Comparison of ENCODE assay signal across 17 cellular contexts in genomic region chr6:14462135-14462905, GRCh38.
DNase-seq lines count a peak whose midpoint lies in the region; ATAC-seq and TF ChIP-seq lines count a peak whose summit lies in the region.
"Had no signal": no experiment of that assay in that cellular context is flagged by ENCODE, and none has a peak within 500 bp of the region (broad histone marks: within the 10 kb centered on the region; RNA-seq: fewer than 3 reads in every experiment).

No MANE protein-coding gene starts in this region.

- H3K9me3 Mint-ChIP-seq in natural killer cell treated with Interleukin-12 subunit alpha and Interleukin-12 subunit beta and Interleukin-15 and Interleukin-18, amount 100 ng/mL, for 72 hours = no peaks in the 10 kb centered on the region
- H3K9me3 Mint-ChIP-seq in natural killer cell (no peaks in the 10 kb centered on the region), type B pancreatic cell (no peaks in the 10 kb centered on the region)

- no peak for DNase-seq in natural killer cell treated with Interleukin-12 subunit alpha and Interleukin-12 subunit beta and Interleukin-15 and Interleukin-18, amount 100 ng/mL, for 72 hours (ENCODE audit: low spot score)
- no peak for DNase-seq in natural killer cell
- peak; percentile 2 for DNase-seq in amniotic epithelial cell (ENCODE audit: low read depth)
- DNase-seq in inferior parietal cortex (ENCODE audit: extremely low spot score) = peak; percentile 28
- peak; percentile 40 for DNase-seq in superior temporal gyrus (ENCODE audit: extremely low spot score)
- DNase-seq in SW480 (ENCODE audit: low spot score) = no peak
- no peak for DNase-seq in type B pancreatic cell (ENCODE audit: extremely low spot score, unreplicated experiment)
- DNase-seq in ACHN = no peak
- DNase-seq: 8988T; AML-193; Caco-2; Calu3; CD4-positive, alpha-beta T cell; CD8-positive, alpha-beta T cell; DMS79 treated with DMSO at 0.1 percent for 48 hours; GF-D8 had no signal

- peak overlapping the region in 1 of 2 donors; percentile 65 for H3K27ac Mint-ChIP-seq in natural killer cell treated with Interleukin-12 subunit alpha and Interleukin-12 subunit beta and Interleukin-15 and Interleukin-18, amount 100 ng/mL, for 72 hours
- H3K27ac Mint-ChIP-seq in natural killer cell (no peak overlapping the region), type B pancreatic cell (no peak overlapping the region)
- H3K27ac Mint-ChIP-seq: B cell; CD4-positive, alpha-beta T cell; CD8-positive, alpha-beta T cell had no signal

- no peak for ATAC-seq in natural killer cell treated with Interleukin-12 subunit alpha and Interleukin-12 subunit beta and Interleukin-15 and Interleukin-18, amount 100 ng/mL, for 72 hours
- ATAC-seq in natural killer cell = no peak
- ATAC-seq: CD8-positive, alpha-beta T cell had no signal

- H3K36me3 Mint-ChIP-seq in natural killer cell treated with Interleukin-12 subunit alpha and Interleukin-12 subunit beta and Interleukin-15 and Interleukin-18, amount 100 ng/mL, for 72 hours = peaks cover 5% of the 10 kb centered on the region
- H3K36me3 Mint-ChIP-seq in natural killer cell = no peaks in the 10 kb centered on the region
- H3K36me3 Mint-ChIP-seq in type B pancreatic cell = no peaks in the 10 kb centered on the region
- H3K36me3 Mint-ChIP-seq: CD8-positive, alpha-beta T cell had no signal

- in situ Hi-C loops in ACHN (cut with HindIII; ENCODE audit: low pct_ligation_motif_present, low pct_unique_long_range_greater_than_20kb, low sequenced_read_pairs) = no loop called here

- H3K4me3 Mint-ChIP-seq in natural killer cell treated with Interleukin-12 subunit alpha and Interleukin-12 subunit beta and Interleukin-15 and Interleukin-18, amount 100 ng/mL, for 72 hours = peak overlapping the region; percentile 5
- H3K4me3 Mint-ChIP-seq in natural killer cell (no peak overlapping the region), type B pancreatic cell (no peak overlapping the region)
- H3K4me3 Mint-ChIP-seq: B cell; CD4-positive, alpha-beta T cell; CD8-positive, alpha-beta T cell had no signal

- peaks cover 12 to 15% of the 10 kb centered on the region in 2 donors for H3K4me1 Mint-ChIP-seq in natural killer cell treated with Interleukin-12 subunit alpha and Interleukin-12 subunit beta and Interleukin-15 and Interleukin-18, amount 100 ng/mL, for 72 hours (ENCODE audit: low read depth in 2 of 2)
- H3K4me1 Mint-ChIP-seq in natural killer cell (peaks cover 9% of the 10 kb centered on the region in 2 donors), type B pancreatic cell (ENCODE audit: unreplicated experiment) (no peaks in the 10 kb centered on the region)

- H3K27me3 Mint-ChIP-seq in natural killer cell treated with Interleukin-12 subunit alpha and Interleukin-12 subunit beta and Interleukin-15 and Interleukin-18, amount 100 ng/mL, for 72 hours = peaks cover 29 to 40% of the 10 kb centered on the region in 2 donors
- H3K27me3 Mint-ChIP-seq in natural killer cell (ENCODE audit: low read depth in 2 of 2) (peaks cover 35 to 71% of the 10 kb centered on the region in 2 donors), type B pancreatic cell (peaks cover 6% of the 10 kb centered on the region)
- H3K27me3 Mint-ChIP-seq: B cell; CD4-positive, alpha-beta T cell had no signal

- TF ChIP-seq CTCF in natural killer cell (IDR thresholded peaks at IDR 0.05) = no peak
- TF ChIP-seq CTCF in type B pancreatic cell (conservative IDR thresholded peaks at IDR 0.05) = no peak

- intact Hi-C loops in natural killer cell (cut with micrococcal nuclease) = no loop called here

Comparison
In these comparisons a context has a peak if more than half of its experiments do, and no peak if none do; other contexts are left out.
1. DNase-seq: peak in amniotic epithelial cell (single experiment), inferior parietal cortex (single experiment) and superior temporal gyrus (single experiment); none in natural killer cell treated with Interleukin-12 subunit alpha and Interleukin-12 subunit beta and Interleukin-15 and Interleukin-18, amount 100 ng/mL, for 72 hours (single experiment), natural killer cell (single experiment), SW480 (single experiment), type B pancreatic cell (single experiment) and ACHN (single experiment).